Comparison of ENCODE assay signal across 11 cellular contexts in the genomic region with DNA sequence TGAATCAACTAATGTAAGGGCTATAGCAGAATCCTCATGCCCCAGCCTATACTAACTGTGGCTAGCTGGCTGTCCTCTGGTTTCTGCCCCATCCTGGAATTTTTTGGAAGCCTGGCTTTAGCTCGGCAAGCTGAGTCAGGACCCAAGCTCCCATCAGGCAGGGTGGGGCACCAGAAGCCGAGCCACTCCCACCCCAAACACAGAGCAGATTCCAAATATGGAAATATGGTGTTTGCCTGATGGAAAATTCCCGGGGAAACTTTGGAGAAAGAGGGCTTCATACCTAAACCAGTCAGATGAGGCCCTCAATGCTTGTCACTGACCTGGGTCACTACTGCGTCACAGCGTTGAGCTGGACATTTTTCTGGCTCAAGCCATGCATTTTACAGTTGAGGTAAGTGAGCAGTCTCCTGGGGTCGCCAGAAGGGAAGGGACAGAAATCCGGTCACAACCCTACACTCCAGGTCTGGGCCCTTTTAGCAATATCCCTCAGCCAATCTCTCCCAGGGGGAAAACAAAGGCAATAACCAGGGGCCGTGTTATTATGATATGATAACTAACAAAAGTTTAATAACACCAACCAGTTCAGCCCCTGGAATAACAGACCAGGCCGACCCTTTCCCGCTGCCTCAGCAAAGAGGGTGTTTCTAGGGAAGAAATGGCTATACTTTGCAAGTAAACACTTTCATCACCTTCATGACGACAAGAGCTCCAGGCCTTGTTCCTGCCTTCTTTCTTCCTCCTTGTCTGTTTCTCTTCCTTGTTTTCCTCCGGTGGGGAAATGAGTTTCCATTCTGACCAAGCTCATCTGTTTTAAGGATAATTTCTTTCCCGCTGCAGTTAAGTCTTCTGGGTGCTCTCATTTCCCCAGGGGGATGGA. TPM values are rescaled to one million over a fixed set of nuclear protein-coding genes. Genes with fewer than 3 reads are reported as not detected.
DNase-seq lines count a peak whose midpoint lies in the region; FAIRE-seq and TF ChIP-seq lines count a peak whose summit lies in the region.
"Had no signal": no experiment of that assay in that cellular context is flagged by ENCODE, and none has a peak within 500 bp of the region (broad histone marks: within the 10 kb centered on the region; RNA-seq: fewer than 3 reads in every experiment).

No MANE protein-coding gene starts in this region.

- H2BK5ac ChIP-seq in mesenchymal stem cell (ENCODE audit: low read depth, low read length, poor library complexity, severe bottlenecking): peak overlapping the region; percentile 93

- peaks cover 2% of the 10 kb centered on the region for H3K79me1 ChIP-seq in mesenchymal stem cell (replicated peaks; ENCODE audit: low read length, poor library complexity, severe bottlenecking)

- H2BK12ac ChIP-seq in mesenchymal stem cell (ENCODE audit: low read length in 2 of 2): peak overlapping the region in 1 of 2 experiments; percentile 6

- peak overlapping the region; percentile 47 to 77 for H3K27ac ChIP-seq in coronary artery
- peak overlapping the region; percentile 98 for H3K27ac ChIP-seq in mesenchymal stem cell (ENCODE audit: low read length, poor library complexity, severe bottlenecking)
- peak overlapping the region; percentile 92 for H3K27ac ChIP-seq in vagina

- FAIRE-seq in D721Med (lab: Jason Lieb, UNC): no peak

- H3K4me3 ChIP-seq in coronary artery (peak overlapping the region; percentile 25), mesenchymal stem cell (ENCODE audit: insufficient read depth in 1 of 2, low read depth in 1 of 2, low read length in 2 of 2) (peak overlapping the region in 1 of 2 experiments; percentile 28), vagina (peak overlapping the region in 1 of 2 donors; percentile 17)
- H3K4me3 ChIP-seq: thoracic aorta had no signal

- H2AK5ac ChIP-seq in mesenchymal stem cell (ENCODE audit: low read length, severe bottlenecking): peak overlapping the region; percentile 98

- H2AFZ ChIP-seq in mesenchymal stem cell (ENCODE audit: low read depth, low read length): no peak overlapping the region

- H3K18ac ChIP-seq in mesenchymal stem cell (ENCODE audit: low read depth in 1 of 2, low read length in 2 of 2): peak overlapping the region in 1 of 2 experiments; percentile 78

- H2BK15ac ChIP-seq in mesenchymal stem cell (ENCODE audit: low read depth, poor library complexity, severe bottlenecking): no peak overlapping the region

- H3K36me3 ChIP-seq in mesenchymal stem cell (ENCODE audit: control insufficient read depth in 1 of 2, insufficient read depth in 2 of 2, low read depth in 1 of 2, low read length in 2 of 2) (peaks cover 0 to 10% of the 10 kb centered on the region in 2 experiments), vagina (no peaks in the 10 kb centered on the region)
- H3K36me3 ChIP-seq: thoracic aorta had no signal

- no peaks in the 10 kb centered on the region for H3K9me3 ChIP-seq in mesenchymal stem cell (ENCODE audit: control insufficient read depth, low read length)
- H3K9me3 ChIP-seq in vagina: no peaks in the 10 kb centered on the region
- H3K9me3 ChIP-seq: thoracic aorta had no signal

- DNase-seq in NOMO-1 treated with DMSO at 0.1 percent for 48 hours (lab: John Stamatoyannopoulos, UW; ENCODE audit: unreplicated experiment) (peak; percentile 12), NOMO-1 treated with dmso at 0.1 percent for 144 hours (lab: John Stamatoyannopoulos, UW; ENCODE audit: unreplicated experiment) (no peak), coronary artery (ENCODE audit: low spot score) (no peak), mesenchymal stem cell (peak; percentile 38), vagina (ENCODE audit: extremely low spot score in 2 of 2) (no peak), D721Med (ENCODE audit: insufficient read length, low spot score) (no peak), NCI-H2081 (lab: John Stamatoyannopoulos, UW) (no peak), KG1 (lab: John Stamatoyannopoulos, UW) (no peak)
- DNase-seq: NCI-H1436, T-helper 2 cell had no signal

- no peaks in the 10 kb centered on the region for H3K27me3 ChIP-seq in mesenchymal stem cell (ENCODE audit: control insufficient read depth in 1 of 2, insufficient read depth in 1 of 2, low read length in 2 of 2)
- no peaks in the 10 kb centered on the region for H3K27me3 ChIP-seq in vagina

- peaks cover 50% of the 10 kb centered on the region for H3K4me1 ChIP-seq in mesenchymal stem cell (ENCODE audit: control insufficient read depth, insufficient read depth, low read depth, low read length)
- peaks cover 43% of the 10 kb centered on the region for H3K4me1 ChIP-seq in vagina

- 71% methylated on average over 10 of the region's 13 CpGs for WGBS in mesenchymal stem cell

- no peak overlapping the region for H3K4ac ChIP-seq in mesenchymal stem cell (ENCODE audit: low read depth in 1 of 2, low read length in 2 of 2)

- no peak overlapping the region for H3K14ac ChIP-seq in mesenchymal stem cell (ENCODE audit: low read length in 2 of 2)

- no peak overlapping the region for H3K23ac ChIP-seq in mesenchymal stem cell (ENCODE audit: low read length in 2 of 2)

- TF ChIP-seq POLR2A in vagina (IDR thresholded peaks at IDR 0.05): no peak

- H4K8ac ChIP-seq in mesenchymal stem cell (ENCODE audit: low read length): peak overlapping the region; percentile 60

- peak overlapping the region; percentile 87 for H3K9ac ChIP-seq in mesenchymal stem cell (ENCODE audit: low read length)

- no peak overlapping the region for H2BK120ac ChIP-seq in mesenchymal stem cell (ENCODE audit: low read depth, low read length)

- peak overlapping the region; percentile 35 for H3K4me2 ChIP-seq in mesenchymal stem cell (ENCODE audit: low read length, poor library complexity, severe bottlenecking)

- no peak for TF ChIP-seq CTCF in coronary artery (IDR thresholded peaks at IDR 0.05)
- no peak for TF ChIP-seq CTCF in vagina (IDR thresholded peaks at IDR 0.05)
- no peak for TF ChIP-seq CTCF in D721Med (IDR thresholded peaks at IDR 0.05; ENCODE audit: insufficient read depth, missing control alignments)

- peak overlapping the region; percentile 40 for H4K91ac ChIP-seq in mesenchymal stem cell (ENCODE audit: low read length)

- intact Hi-C loops in vagina (cut with DNase I): no loop called here

RNA-seq across cellular contexts. Expression of gene PSD4, which starts 37.7 kb away (rescaled TPM):
- 0.37 TPM for polyA plus RNA-seq in mesenchymal stem cell (2013, experiment 1 of 2)
- polyA plus RNA-seq in mesenchymal stem cell (2013, experiment 2 of 2): 0.45 TPM
- 39.0 TPM for total RNA-seq in vagina

Comparison
In these comparisons a context has a peak if more than half of its experiments do, and no peak if none do; other contexts are left out.
1. DNase-seq: peak in NOMO-1 treated with DMSO at 0.1 percent for 48 hours (single experiment) and mesenchymal stem cell (single experiment); none in NOMO-1 treated with dmso at 0.1 percent for 144 hours (single experiment), coronary artery (single experiment), vagina (0 of 2), D721Med (single experiment), NCI-H2081 (0 of 2) and KG1 (single experiment).
2. Peak in every context shown above with its lines, with median percentiles within 50 percentile points of each other: H3K27ac ChIP-seq.